In the genomic region with DNA sequence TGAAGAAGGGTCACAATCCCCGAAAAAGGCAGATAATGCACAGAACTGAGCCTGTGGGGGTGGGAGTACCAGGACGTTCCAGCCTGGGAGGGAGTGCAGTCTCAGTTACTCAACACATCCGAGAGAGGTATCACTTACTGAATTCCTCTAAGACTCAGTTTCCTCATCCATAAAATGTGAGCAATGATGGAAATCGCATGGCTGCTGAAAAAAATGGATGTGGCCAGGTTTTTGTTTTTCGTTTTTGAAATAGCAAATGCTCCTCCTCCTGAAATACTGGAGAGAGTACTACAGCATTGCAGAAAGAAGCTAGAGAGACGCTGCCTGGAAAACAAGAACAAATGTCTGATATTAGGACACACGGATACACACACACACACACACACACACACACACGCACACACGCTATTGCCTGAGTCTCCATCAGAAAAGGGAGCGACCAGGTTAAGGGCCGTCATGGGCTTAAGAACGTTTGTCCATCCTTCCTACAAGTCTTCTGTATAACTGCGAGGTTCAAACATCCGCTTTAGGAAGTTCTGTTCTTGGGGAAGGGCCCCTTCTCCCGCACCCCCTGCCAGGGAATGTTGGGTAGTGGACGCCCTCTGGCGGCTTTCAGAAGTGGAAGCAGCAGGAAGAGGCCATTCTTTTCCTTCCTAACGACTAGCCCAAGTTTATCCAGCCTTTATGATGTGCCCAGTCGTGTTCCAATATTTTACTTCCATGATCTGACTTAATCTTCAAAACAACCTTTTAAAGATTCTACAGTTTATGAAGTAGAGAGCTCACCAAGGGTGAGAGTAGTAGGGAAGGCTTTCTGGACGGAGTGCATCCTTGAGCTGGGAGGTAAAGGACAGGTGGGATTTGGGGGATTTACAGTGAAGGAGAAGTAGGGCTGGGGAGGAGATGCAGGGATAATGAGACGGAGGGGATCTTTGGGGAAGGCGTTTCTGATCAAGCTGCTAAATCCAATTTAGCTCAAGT, we compare ENCODE assay signal across 8 cellular contexts. TPM values are rescaled to one million over a fixed set of nuclear protein-coding genes. Genes with fewer than 3 reads are reported as not detected.
DNase-seq lines count a peak whose midpoint lies in the region; ATAC-seq and TF ChIP-seq lines count a peak whose summit lies in the region.

No MANE protein-coding gene starts in this region.

- no peak for ATAC-seq in activated naive CD8-positive, alpha-beta T cell treated with anti-CD3 and anti-CD28 coated beads, Interleukin-2, amount 10 ng/mL, durations not matched to agents 7 days and 5 days (ENCODE audit: low read depth)
- peak; percentile 84 for ATAC-seq in Right ventricle myocardium superior (ENCODE audit: poor library complexity)
- ATAC-seq in HG02852 (IDR thresholded peaks at IDR 0.05; ENCODE audit: unreplicated experiment), result no peak
- no peak for ATAC-seq in GM18873 (IDR thresholded peaks at IDR 0.05; ENCODE audit: low FRiP score, unreplicated experiment)

- H3K27me3 Mint-ChIP-seq in activated naive CD8-positive, alpha-beta T cell treated with anti-CD3 and anti-CD28 coated beads, Interleukin-2, amount 10 ng/mL, durations not matched to agents 7 days and 5 days, result peaks cover 75% of the 10 kb centered on the region
- peaks cover 32% of the 10 kb centered on the region for H3K27me3 Mint-ChIP-seq in osteocyte (ENCODE audit: unreplicated experiment)

- H3K4me3 Mint-ChIP-seq in activated naive CD8-positive, alpha-beta T cell treated with anti-CD3 and anti-CD28 coated beads, Interleukin-2, amount 10 ng/mL, durations not matched to agents 7 days and 5 days, result no peak overlapping the region
- peak overlapping the region; percentile 63 for H3K4me3 Mint-ChIP-seq in osteocyte (ENCODE audit: unreplicated experiment)

- no peaks in the 10 kb centered on the region for H3K9me3 Mint-ChIP-seq in activated naive CD8-positive, alpha-beta T cell treated with anti-CD3 and anti-CD28 coated beads, Interleukin-2, amount 10 ng/mL, durations not matched to agents 7 days and 5 days
- H3K9me3 Mint-ChIP-seq in osteocyte (ENCODE audit: unreplicated experiment), result no peaks in the 10 kb centered on the region

- DNase-seq in COLO829 (ENCODE audit: low spot score) (peak; percentile 77), HCEC 1CT (peak; percentile 64), NCI-H460 (ENCODE audit: extremely low read depth, low read depth) (peak; percentile 83), Right ventricle myocardium superior (peak; percentile 81), osteocyte (ENCODE audit: extremely low spot score, unreplicated experiment) (no peak)
- peak; percentile 45 for DNase-seq in activated naive CD8-positive, alpha-beta T cell treated with anti-CD3 and anti-CD28 coated beads, Interleukin-2, amount 10 ng/mL, durations not matched to agents 7 days and 5 days

- H3K27ac Mint-ChIP-seq in activated naive CD8-positive, alpha-beta T cell treated with anti-CD3 and anti-CD28 coated beads, Interleukin-2, amount 10 ng/mL, durations not matched to agents 7 days and 5 days, result no peak overlapping the region
- H3K27ac Mint-ChIP-seq in osteocyte (ENCODE audit: unreplicated experiment), result peak overlapping the region; percentile 62

- POLR2A ChIA-PET in activated naive CD8-positive, alpha-beta T cell treated with anti-CD3 and anti-CD28 coated beads, Interleukin-2, amount 10 ng/mL, durations not matched to agents 7 days and 5 days (lab: Charles Lee), result interaction anchor here (0.6 to 1.3 kb wide), 3 partner anchors 35 to 95 kb away, joined by 3 to 4 read pairs (median 4); no protein-coding TSS in a partner anchor

- peaks cover 6% of the 10 kb centered on the region for H3K4me1 Mint-ChIP-seq in activated naive CD8-positive, alpha-beta T cell treated with anti-CD3 and anti-CD28 coated beads, Interleukin-2, amount 10 ng/mL, durations not matched to agents 7 days and 5 days
- peaks cover 44% of the 10 kb centered on the region for H3K4me1 Mint-ChIP-seq in osteocyte (ENCODE audit: unreplicated experiment)

- TF ChIP-seq CTCF in osteocyte (IDR thresholded peaks at IDR 0.05), result peak; percentile 94

- intact Hi-C loops in Right ventricle myocardium superior (cut with DNase I), result loop anchor here (1.0 kb wide), 1 partner anchor 18 kb away; no protein-coding TSS in a partner anchor

- no peaks in the 10 kb centered on the region for H3K36me3 Mint-ChIP-seq in activated naive CD8-positive, alpha-beta T cell treated with anti-CD3 and anti-CD28 coated beads, Interleukin-2, amount 10 ng/mL, durations not matched to agents 7 days and 5 days
- H3K36me3 Mint-ChIP-seq in osteocyte (ENCODE audit: unreplicated experiment), result peaks cover 5% of the 10 kb centered on the region

RNA-seq across cellular contexts. Expression of a gene that starts 0.7 kb away (rescaled TPM):
- 2.2 and 2.5 TPM in 2 replicates for total RNA-seq in NCI-H460 (2014; rRNA removed; shearing (Covaris generic))
- polyA plus RNA-seq in NCI-H460 (2014; cell fraction: nucleus; rRNA removed), result 12.6 and 14.8 TPM in 2 replicates
- total RNA-seq in activated naive CD8-positive, alpha-beta T cell treated with anti-CD3 and anti-CD28 coated beads, Interleukin-2, amount 10 ng/mL, durations not matched to agents 7 days and 5 days, result not detected
- total RNA-seq in Right ventricle myocardium superior, result 103 TPM
- 24.2 and 26.5 TPM in 2 replicates for total RNA-seq in osteocyte

RNA-seq across cellular contexts. Expression of a gene that starts 27.5 kb away (rescaled TPM):
- 1.2 and 1.8 TPM in 2 replicates for total RNA-seq in NCI-H460 (2014; rRNA removed; shearing (Covaris generic))
- 0.89 and 0.95 TPM in 2 replicates for polyA plus RNA-seq in NCI-H460 (2014; cell fraction: nucleus; rRNA removed)
- under 1 TPM; 0.68 to 0.80 TPM for total RNA-seq in activated naive CD8-positive, alpha-beta T cell treated with anti-CD3 and anti-CD28 coated beads, Interleukin-2, amount 10 ng/mL, durations not matched to agents 7 days and 5 days
- 0.59 TPM for total RNA-seq in Right ventricle myocardium superior
- total RNA-seq in osteocyte, result 144 and 146 TPM in 2 replicates

RNA-seq across cellular contexts. Expression of a gene that starts 36.0 kb away (rescaled TPM):
- 0.07 TPM in 1 of 2 replicates, not detected in the other for total RNA-seq in NCI-H460 (2014; rRNA removed; shearing (Covaris generic))
- 0.16 TPM in 1 of 2 replicates, not detected in the other for polyA plus RNA-seq in NCI-H460 (2014; cell fraction: nucleus; rRNA removed)
- not detected for total RNA-seq in activated naive CD8-positive, alpha-beta T cell treated with anti-CD3 and anti-CD28 coated beads, Interleukin-2, amount 10 ng/mL, durations not matched to agents 7 days and 5 days
- total RNA-seq in Right ventricle myocardium superior, result 0.46 TPM
- 0.29 and 0.43 TPM in 2 replicates for total RNA-seq in osteocyte

RNA-seq across cellular contexts. Expression of a gene that starts 50.4 kb away (rescaled TPM):
- 24.6 and 32.1 TPM in 2 replicates for total RNA-seq in NCI-H460 (2014; rRNA removed; shearing (Covaris generic))
- 36.3 and 50.7 TPM in 2 replicates for polyA plus RNA-seq in NCI-H460 (2014; cell fraction: nucleus; rRNA removed)
- total RNA-seq in activated naive CD8-positive, alpha-beta T cell treated with anti-CD3 and anti-CD28 coated beads, Interleukin-2, amount 10 ng/mL, durations not matched to agents 7 days and 5 days, result 10 to 100 TPM; 34.6 to 35.1 TPM
- total RNA-seq in Right ventricle myocardium superior (14.4 TPM), osteocyte (21.3 and 24.1 TPM in 2 replicates)

RNA-seq across cellular contexts. Expression of a gene that starts 50.7 kb away (rescaled TPM):
- total RNA-seq in NCI-H460 (2014; rRNA removed; shearing (Covaris generic)), result 42.1 and 42.2 TPM in 2 replicates
- polyA plus RNA-seq in NCI-H460 (2014; cell fraction: nucleus; rRNA removed), result 20.0 and 24.0 TPM in 2 replicates
- 10 to 100 TPM; 44.1 to 47.1 TPM for total RNA-seq in activated naive CD8-positive, alpha-beta T cell treated with anti-CD3 and anti-CD28 coated beads, Interleukin-2, amount 10 ng/mL, durations not matched to agents 7 days and 5 days
- total RNA-seq in Right ventricle myocardium superior, result 12.3 TPM
- 33.0 and 37.7 TPM in 2 replicates for total RNA-seq in osteocyte

Comparison
In these comparisons a context has a peak if more than half of its experiments do, and no peak if none do; other contexts are left out.
1. RNA of a gene that starts 27.5 kb away (total RNA-seq): 144 to 146 TPM in osteocyte; 1.2 to 1.8 TPM in NCI-H460, 0.68 to 0.80 TPM in activated naive CD8-positive, alpha-beta T cell treated with anti-CD3 and anti-CD28 coated beads, Interleukin-2, amount 10 ng/mL, durations not matched to agents 7 days and 5 days and 0.59 TPM in Right ventricle myocardium superior (single experiment); every median in the first group is over 10 times any median in the second.